ENCODE assay signal across 8 cellular contexts in the genomic region with DNA sequence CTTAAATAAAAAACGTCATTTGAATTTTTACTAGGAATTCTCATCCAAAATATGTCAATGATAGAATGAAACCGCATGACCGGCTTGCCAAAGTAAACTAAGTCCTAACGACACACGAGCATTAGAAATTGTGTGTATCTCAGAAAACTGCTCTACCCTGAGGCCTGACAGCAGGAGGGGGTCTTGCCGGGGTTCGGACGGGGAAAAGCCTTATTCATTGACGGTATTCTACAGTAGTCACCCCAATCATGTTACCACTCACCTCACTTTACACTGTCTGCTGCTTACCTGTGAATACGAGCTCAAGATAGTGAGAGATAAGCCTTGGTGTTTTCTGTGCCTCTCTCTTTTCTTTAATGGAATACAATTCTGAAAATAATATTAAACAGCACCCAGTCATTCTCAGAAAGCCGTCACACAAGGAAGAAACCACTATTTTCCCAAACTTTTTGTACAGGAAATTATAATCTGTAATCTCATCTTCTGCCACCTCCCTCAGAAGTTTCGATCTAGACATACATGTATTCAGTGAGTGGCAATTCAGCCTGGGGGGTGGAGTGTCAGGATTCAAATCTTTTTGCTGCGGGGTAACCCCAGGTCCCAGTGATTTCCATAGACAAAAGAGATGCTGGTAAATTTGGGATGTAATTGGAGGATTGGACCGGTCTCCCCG. TPM values are rescaled to one million over a fixed set of nuclear protein-coding genes. Genes with fewer than 3 reads are reported as not detected.
A peak's percentile ranks its signal among the peaks of the same experiment; 100 is the strongest.
DNase-seq lines count a peak whose midpoint lies in the region; ATAC-seq and TF ChIP-seq lines count a peak whose summit lies in the region.

No MANE protein-coding gene starts in this region.

- H3K9me3 Mint-ChIP-seq in activated T-cell treated with anti-CD3 and anti-CD28 coated beads, Interleukin-2, amount 50 U/mL, for 4 hours, result no peaks in the 10 kb centered on the region

- H3K4me1 Mint-ChIP-seq in activated T-cell treated with anti-CD3 and anti-CD28 coated beads, Interleukin-2, amount 50 U/mL, for 4 hours (ENCODE audit: low read depth), result peaks cover 56% of the 10 kb centered on the region

- TF ChIP-seq EP300 in gastroesophageal sphincter (IDR thresholded peaks at IDR 0.05), result no peak

- H3K79me2 ChIP-seq in PC-3 (ENCODE audit: low read length), result peaks cover 37% of the 10 kb centered on the region

- no peak for TF ChIP-seq POLR2A in gastroesophageal sphincter (IDR thresholded peaks at IDR 0.05)

- H3K4me2 ChIP-seq in PC-3 (ENCODE audit: low read length), result peak overlapping the region; percentile 94

- POLR2A ChIA-PET in PC-3 (lab: Charles Lee; ENCODE audit: unreplicated experiment), result interaction anchor here (1.2 kb wide), 1 partner anchor 38 kb away, joined by 3 read pairs; no protein-coding TSS in a partner anchor

- H3K27ac ChIP-seq in PC-3 (ENCODE audit: low read length) (no peak overlapping the region), gastroesophageal sphincter (peak overlapping the region; percentile 62 to 87 (median 86)), stomach smooth muscle (ENCODE audit: low read length) (peak overlapping the region; percentile 64)

- peak overlapping the region; percentile 95 for H3K4me3 Mint-ChIP-seq in activated T-cell treated with anti-CD3 and anti-CD28 coated beads, Interleukin-2, amount 50 U/mL, for 4 hours

- peak; percentile 12 to 44 for ATAC-seq in activated T-cell treated with anti-CD3 and anti-CD28 coated beads, Interleukin-2, amount 50 U/mL, for 4 hours
- no peak for ATAC-seq in PC-3
- no peak for ATAC-seq in gastroesophageal sphincter
- ATAC-seq in sciatic nerve, result no peak
- no peak for ATAC-seq in GM21360 (IDR thresholded peaks at IDR 0.05; ENCODE audit: unreplicated experiment)

- H3K4me1 ChIP-seq in PC-3 (ENCODE audit: insufficient read depth, low read length), result peaks cover 39% of the 10 kb centered on the region
- peaks cover 0 to 54% (median 22%) of the 10 kb centered on the region in 3 donors for H3K4me1 ChIP-seq in gastroesophageal sphincter
- H3K4me1 ChIP-seq in stomach smooth muscle (ENCODE audit: control insufficient read depth, insufficient read depth, low read length), result peaks cover 40% of the 10 kb centered on the region

- H3K9me3 ChIP-seq in PC-3 (ENCODE audit: low read length), result no peaks in the 10 kb centered on the region
- no peaks in the 10 kb centered on the region for H3K9me3 ChIP-seq in gastroesophageal sphincter
- no peaks in the 10 kb centered on the region for H3K9me3 ChIP-seq in stomach smooth muscle (ENCODE audit: control insufficient read depth in 2 of 2, low read length in 2 of 2)

- H3K27me3 Mint-ChIP-seq in activated T-cell treated with anti-CD3 and anti-CD28 coated beads, Interleukin-2, amount 50 U/mL, for 4 hours (ENCODE audit: low read depth), result peaks cover 18% of the 10 kb centered on the region

- H4K20me1 ChIP-seq in PC-3 (ENCODE audit: low read length), result peaks cover 35% of the 10 kb centered on the region

- no peaks in the 10 kb centered on the region for H3K27me3 ChIP-seq in PC-3 (ENCODE audit: low read length)
- no peaks in the 10 kb centered on the region for H3K27me3 ChIP-seq in gastroesophageal sphincter
- no peaks in the 10 kb centered on the region for H3K27me3 ChIP-seq in stomach smooth muscle (ENCODE audit: control insufficient read depth in 1 of 2, insufficient read depth in 2 of 2, low read length in 2 of 2)

- H3K9me2 ChIP-seq in PC-3 (replicated peaks; ENCODE audit: low read length), result no peaks in the 10 kb centered on the region

- H3F3A ChIP-seq in PC-3 (ENCODE audit: low read length, unreplicated experiment), result no peaks in the 10 kb centered on the region

- H3K4me3 ChIP-seq in PC-3 (ENCODE audit: low read length), result peak overlapping the region; percentile 93
- H3K4me3 ChIP-seq in gastroesophageal sphincter, result peak overlapping the region; percentile 76 to 84
- H3K4me3 ChIP-seq in stomach smooth muscle (ENCODE audit: low read length in 2 of 2), result peak overlapping the region; percentile 29 to 86

- H3K36me3 Mint-ChIP-seq in activated T-cell treated with anti-CD3 and anti-CD28 coated beads, Interleukin-2, amount 50 U/mL, for 4 hours (ENCODE audit: insufficient read depth), result peaks cover 5% of the 10 kb centered on the region

- intact Hi-C loops in PC-3 (cut with micrococcal nuclease), result loop anchor here (1.0 to 10.0 kb wide), 5 partner anchors 88 to 840 kb away; no protein-coding TSS in a partner anchor
- intact Hi-C loops in sciatic nerve (cut with DNase I), result loop anchor here (5.0 kb wide), 1 partner anchor 572 kb away; no protein-coding TSS in a partner anchor

- no peak for DNase-seq in activated T-cell treated with anti-CD3 and anti-CD28 coated beads, Interleukin-2, amount 50 U/mL, for 4 hours
- no peak for DNase-seq in activated T-cell treated with anti-CD3 and anti-CD28 coated beads, Interleukin-2, amount 50 U/mL, for 1 hour
- DNase-seq in PC-3 (no peak), sciatic nerve (ENCODE audit: low spot score) (no peak), NCI-H1436 treated with DMSO at 0.1 percent for 48 hours (lab: John Stamatoyannopoulos, UW) (no peak)

- 62 to 64% methylated on average over 5 to 11 of the region's 15 CpGs for WGBS in gastroesophageal sphincter (ENCODE audit: low coverage in 1 of 2), 2 donors

- no peak for TF ChIP-seq CTCF in PC-3 (conservative IDR thresholded peaks at IDR 0.05; ENCODE audit: low read depth, low read length)
- TF ChIP-seq CTCF in gastroesophageal sphincter (IDR thresholded peaks at IDR 0.05), result no peak

- H2AFZ ChIP-seq in PC-3 (ENCODE audit: low read length), result peak overlapping the region; percentile 26; the same call in 1 of the 2 replicates

- H3K9ac ChIP-seq in PC-3 (ENCODE audit: low read length), result no peak overlapping the region
- H3K9ac ChIP-seq in stomach smooth muscle (ENCODE audit: low read length in 2 of 2), result peak overlapping the region in 1 of 2 donors; percentile 7

- CTCF ChIA-PET in PC-3 (lab: Charles Lee), result no interaction called here

- H3K36me3 ChIP-seq in PC-3 (ENCODE audit: low read depth, low read length), result no peaks in the 10 kb centered on the region
- H3K36me3 ChIP-seq in gastroesophageal sphincter, result no peaks in the 10 kb centered on the region
- no peaks in the 10 kb centered on the region for H3K36me3 ChIP-seq in stomach smooth muscle (ENCODE audit: control insufficient read depth in 2 of 2, insufficient read depth in 2 of 2, low read length in 2 of 2)

- no TSS peak for BruUV-seq in PC-3 (replicated peaks; lab: Mats Ljungman, UMichigan)

RNA-seq across cellular contexts. Expression of gene FAM43A, which starts 0.5 kb away (rescaled TPM):
- total RNA-seq in activated T-cell treated with anti-CD3 and anti-CD28 coated beads, Interleukin-2, amount 50 U/mL, for 4 hours, result 10 to 100 TPM in 2 of 3 donors, 1 to 10 TPM in 1; 9.9 to 27.8 (median 19.8) TPM
- total RNA-seq in PC-3 (2014; rRNA removed) (59.8 and 73.8 TPM in 2 replicates), gastroesophageal sphincter (10 to 100 TPM; 15.9 to 36.3 (median 23.8) TPM), sciatic nerve (39.9 TPM)

RNA-seq across cellular contexts. Expression of gene LSG1, which starts 13.2 kb away (rescaled TPM):
- 10 to 100 TPM; 68.4 to 82.0 (median 70.3) TPM for total RNA-seq in activated T-cell treated with anti-CD3 and anti-CD28 coated beads, Interleukin-2, amount 50 U/mL, for 4 hours
- total RNA-seq in PC-3 (2014; rRNA removed) (83.8 and 102 TPM in 2 replicates), gastroesophageal sphincter (10 to 100 TPM; 23.0 to 30.3 (median 28.3) TPM), sciatic nerve (33.8 TPM)

RNA-seq across cellular contexts. Expression of gene TMEM44, which starts 52.0 kb away (rescaled TPM):
- 1 to 10 TPM; 1.1 to 2.4 (median 2.0) TPM for total RNA-seq in activated T-cell treated with anti-CD3 and anti-CD28 coated beads, Interleukin-2, amount 50 U/mL, for 4 hours
- total RNA-seq in PC-3 (2014; rRNA removed) (15.3 and 16.6 TPM in 2 replicates), gastroesophageal sphincter (1 to 10 TPM; 4.4 to 8.8 (median 7.4) TPM), sciatic nerve (29.9 TPM)

Comparison
In these comparisons a context has a peak if more than half of its experiments do, and no peak if none do; other contexts are left out.
1. ATAC-seq: peak in activated T-cell treated with anti-CD3 and anti-CD28 coated beads, Interleukin-2, amount 50 U/mL, for 4 hours (2 of 2); none in PC-3 (single experiment), gastroesophageal sphincter (single experiment), sciatic nerve (single experiment) and GM21360 (single experiment).
2. Peak in every context shown above with its lines, with median percentiles within 50 percentile points of each other: H3K4me3 ChIP-seq.